18 cellular contexts compared by ENCODE assay signal in genomic region chr6:169766232-169766631, GRCh38. TPM values are rescaled to one million over a fixed set of nuclear protein-coding genes. Genes with fewer than 3 reads are reported as not detected.
A peak's percentile ranks its signal among the peaks of the same experiment; 100 is the strongest.
DNase-seq lines count a peak whose midpoint lies in the region; ATAC-seq and TF ChIP-seq lines count a peak whose summit lies in the region.
"Had no signal": no experiment of that assay in that cellular context is flagged by ENCODE, and none has a peak within 500 bp of the region (broad histone marks: within the 10 kb centered on the region; RNA-seq: fewer than 3 reads in every experiment).

No MANE protein-coding gene starts in this region.

- CTCF ChIA-PET in AG04450 (lab: Charles Lee) = interaction anchor here (0.8 to 1.4 kb wide), 4 partner anchors 9 to 68 kb away, joined by 3 to 7 read pairs (median 4); no protein-coding TSS in a partner anchor

- no peak for DNase-seq in AG04450 (ENCODE audit: low read depth, low spot score)
- DNase-seq in globus pallidus (ENCODE audit: low spot score) = peak; percentile 8
- DNase-seq in lower lobe of right lung = no peak
- DNase-seq in SIG-M5 (lab: John Stamatoyannopoulos, UW) = no peak
- no peak for DNase-seq in DMS53 treated with DMSO at 0.1 percent for 48 hours (lab: John Stamatoyannopoulos, UW; ENCODE audit: unreplicated experiment)
- DNase-seq in GDM1 (lab: John Stamatoyannopoulos, UW) = no peak
- DNase-seq in NCI-H510A (lab: John Stamatoyannopoulos, UW) = no peak
- DNase-seq: CD4-positive, CD25-positive, alpha-beta regulatory T cell; COR-L47; DMS 273 treated with DMSO at 0.1 percent for 48 hours; NCI-H1417 treated with DMSO at 0.1 percent for 48 hours; NCI-H187 treated with DMSO at 0.1 percent for 48 hours; NCI-H226; NCI-H524 treated with DMSO at 0.1 percent for 48 hours; SHP77 treated with DMSO at 0.1 percent for 48 hours had no signal

- no peaks in the 10 kb centered on the region for H3K9me3 ChIP-seq in AG04450 (ENCODE audit: control insufficient read depth, insufficient read depth, low read length)
- no peaks in the 10 kb centered on the region for H3K9me3 ChIP-seq in lower lobe of right lung

- H3K4me1 ChIP-seq in lower lobe of right lung = no peaks in the 10 kb centered on the region

- peak overlapping the region; percentile 23 for H3K27ac ChIP-seq in AG04450 (ENCODE audit: low read depth, low read length)
- peak overlapping the region; percentile 13 for H3K27ac ChIP-seq in cingulate gyrus (ENCODE audit: low read depth, low read length)
- H3K27ac ChIP-seq in lower lobe of right lung = peak overlapping the region; percentile 42
- H3K27ac ChIP-seq: 22Rv1 had no signal

- TF ChIP-seq CTCF in AG04450 (IDR thresholded peaks at IDR 0.05; ENCODE audit: low read depth, low read length) (no peak), lower lobe of right lung (IDR thresholded peaks at IDR 0.05) (no peak)

- H3K36me3 ChIP-seq in lower lobe of right lung = peaks cover 83% of the 10 kb centered on the region

- ATAC-seq in lower lobe of right lung = peak; percentile 42 to 53
- ATAC-seq: GM12878 had no signal

- H3K4me3 ChIP-seq in AG04450 (ENCODE audit: low read depth, low read length) = no peak overlapping the region
- H3K4me3 ChIP-seq in lower lobe of right lung = no peak overlapping the region
- H3K4me3 ChIP-seq: GM12878 had no signal

- POLR2A ChIA-PET in AG04450 (lab: Yijun Ruan, JAX) = interaction anchor here (0.8 to 2.0 kb wide), 2 partner anchors 15 to 553 kb away, joined by 5 read pairs; partner anchors contain the start of genes DYNLT2 and ERMARD

- H3K27me3 ChIP-seq in AG04450 (ENCODE audit: control insufficient read depth, insufficient read depth, low read length) (no peaks in the 10 kb centered on the region), lower lobe of right lung (ENCODE audit: low read depth) (no peaks in the 10 kb centered on the region)

- intact Hi-C loops in lower lobe of right lung (cut with DNase I) = no loop called here

RNA-seq across cellular contexts. Expression of gene ERMARD, which starts 14.8 kb away (rescaled TPM):
- polyA plus RNA-seq in AG04450 (2011; rRNA removed) = 24.8 and 26.8 TPM in 2 replicates
- polyA minus RNA-seq in AG04450 (2011; rRNA and poly(A)+ RNA removed) = 9.5 and 15.6 TPM in 2 replicates
- total RNA-seq in lower lobe of right lung = 25.4 TPM

RNA-seq across cellular contexts. Expression of gene DYNLT2, which starts 14.9 kb away (rescaled TPM):
- polyA plus RNA-seq in AG04450 (2011; rRNA removed) = 0.46 and 0.64 TPM in 2 replicates
- polyA minus RNA-seq in AG04450 (2011; rRNA and poly(A)+ RNA removed) = 0.41 and 0.61 TPM in 2 replicates
- 1.6 TPM for total RNA-seq in lower lobe of right lung

RNA-seq across cellular contexts. Expression of gene PHF10, which starts 41.9 kb away (rescaled TPM):
- 21.6 and 25.9 TPM in 2 replicates for polyA plus RNA-seq in AG04450 (2011; rRNA removed)
- polyA minus RNA-seq in AG04450 (2011; rRNA and poly(A)+ RNA removed) = 9.1 and 13.6 TPM in 2 replicates
- total RNA-seq in lower lobe of right lung = 45.7 TPM
